Comparison of ENCODE assay signal across 22 cellular contexts in the genomic region with DNA sequence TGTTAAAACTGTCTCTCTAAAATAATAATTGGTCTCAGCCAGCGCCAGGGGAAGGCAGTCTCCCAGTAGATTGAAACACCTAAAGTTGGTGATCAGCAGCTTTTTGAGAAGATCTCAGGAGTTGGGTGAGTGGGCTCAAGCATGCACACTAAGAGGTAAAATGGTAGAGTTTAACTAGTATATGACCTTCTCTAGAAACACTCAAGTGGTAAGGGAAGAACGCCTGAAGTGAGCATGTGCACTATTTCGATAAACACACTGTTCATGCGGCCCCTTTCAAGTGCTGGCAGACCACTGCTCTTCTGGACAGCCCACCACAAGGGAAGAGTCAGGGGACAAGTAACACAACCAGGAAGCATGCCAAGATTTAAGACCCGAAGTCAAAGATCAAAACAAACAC.
DNase-seq lines count a peak whose midpoint lies in the region; TF ChIP-seq lines count a peak whose summit lies in the region.
"Had no signal": no experiment of that assay in that cellular context is flagged by ENCODE, and none has a peak within 500 bp of the region (broad histone marks: within the 10 kb centered on the region; RNA-seq: fewer than 3 reads in every experiment).

No MANE protein-coding gene starts in this region.

- no peaks in the 10 kb centered on the region for H3K27me3 Mint-ChIP-seq in nephron progenitor cell (ENCODE audit: low read depth, poor library complexity)
- H3K27me3 Mint-ChIP-seq: IgD-negative memory B cell had no signal

- no peaks in the 10 kb centered on the region for H3K9me2 ChIP-seq in OCI-LY1 (ENCODE audit: low read depth, low read length)

- no peaks in the 10 kb centered on the region for H4K20me1 ChIP-seq in OCI-LY1 (ENCODE audit: insufficient read depth, low read length)
- no peaks in the 10 kb centered on the region for H4K20me1 ChIP-seq in mammary epithelial cell (ENCODE audit: insufficient read depth, low read length)

- WGBS in mammary epithelial cell (ENCODE audit: low coverage, missing lambda C conversion rate): 25% methylated on average over 5 of the region's 5 CpGs

- H3K36me3 Mint-ChIP-seq in nephron progenitor cell (ENCODE audit: low read depth): no peaks in the 10 kb centered on the region
- H3K36me3 Mint-ChIP-seq: IgD-negative memory B cell had no signal

- H3K4me1 ChIP-seq in OCI-LY1 (ENCODE audit: insufficient read depth, low read length, severe bottlenecking) (peaks cover 13% of the 10 kb centered on the region), mammary epithelial cell (ENCODE audit: insufficient read depth, low read length) (no peaks in the 10 kb centered on the region)

- DNase-seq in NCI-H146 (lab: John Stamatoyannopoulos, UW) (peak; percentile 6), NCI-H146 treated with DMSO at 0.1 percent for 48 hours (lab: John Stamatoyannopoulos, UW; ENCODE audit: unreplicated experiment) (no peak), DMS79 treated with DMSO at 0.1 percent for 48 hours (lab: John Stamatoyannopoulos, UW) (peak; percentile 73), nephron progenitor cell (no peak), mammary epithelial cell (no peak), KG1 (lab: John Stamatoyannopoulos, UW) (no peak), glomerular visceral epithelial cell (ENCODE audit: extremely low spot score) (no peak)
- DNase-seq: 8988T, Calu3, HCEC 1CT, NCI-H1048, NCI-H1436 treated with DMSO at 0.1 percent for 48 hours, NCI-H2171 treated with DMSO at 0.1 percent for 48 hours, NCI-H446, NCI-H526, OCI-M1, SIG-M5 had no signal

- H3K9me3 Mint-ChIP-seq in nephron progenitor cell: no peaks in the 10 kb centered on the region

- no peak overlapping the region for H3K4me3 Mint-ChIP-seq in nephron progenitor cell
- H3K4me3 Mint-ChIP-seq: IgD-negative memory B cell; T-helper 1 cell treated with Interleukin-12 subunit alpha and Interleukin-12 subunit beta and Interleukin-4 antibody, amounts not matched to agents 30 μg/mL and 1 μg/mL, for 36 hours had no signal

- in situ Hi-C loops in mammary epithelial cell (cut with MboI; ENCODE audit: low sequenced_read_pairs in 2 of 2): no loop called here

- CTCF ChIA-PET in mammary epithelial cell (lab: Charles Lee; ENCODE audit: low non-redundant PET): no interaction called here

- H3K9ac ChIP-seq in OCI-LY1 (ENCODE audit: low read length) (no peak overlapping the region), mammary epithelial cell (ENCODE audit: insufficient read depth, low read length) (no peak overlapping the region)

- H3K36me3 ChIP-seq in OCI-LY1 (ENCODE audit: insufficient read depth, low read length) (no peaks in the 10 kb centered on the region), mammary epithelial cell (ENCODE audit: insufficient read depth, low read length) (no peaks in the 10 kb centered on the region)

- peaks cover 29% of the 10 kb centered on the region for H3K4me1 Mint-ChIP-seq in nephron progenitor cell
- H3K4me1 Mint-ChIP-seq: IgD-negative memory B cell had no signal

- H3F3A ChIP-seq in OCI-LY1 (ENCODE audit: insufficient read depth, low read length): no peaks in the 10 kb centered on the region

- intact Hi-C loops in mammary epithelial cell (cut with micrococcal nuclease): no loop called here

- H2AFZ ChIP-seq in OCI-LY1 (ENCODE audit: low read length) (peak overlapping the region; percentile 94; the same call in 1 of the 2 replicates), mammary epithelial cell (ENCODE audit: low read depth, low read length) (no peak overlapping the region)

- TF ChIP-seq CTCF in OCI-LY1 (IDR thresholded peaks at IDR 0.05; ENCODE audit: low read length): no peak
- TF ChIP-seq CTCF in nephron progenitor cell (IDR thresholded peaks at IDR 0.05): no peak
- no peak for TF ChIP-seq CTCF in mammary epithelial cell (conservative IDR thresholded peaks at IDR 0.05 in 1 of 2, IDR thresholded peaks at IDR 0.05 in 1 of 2; ENCODE audit: extremely low read depth in 1 of 2, insufficient read depth in 1 of 2, low read depth in 1 of 2, low read length in 2 of 2)

- H3K79me2 ChIP-seq in OCI-LY1 (ENCODE audit: insufficient read depth, low read length): no peaks in the 10 kb centered on the region
- no peaks in the 10 kb centered on the region for H3K79me2 ChIP-seq in mammary epithelial cell (ENCODE audit: insufficient read depth, low read length)

- H3K27ac ChIP-seq in OCI-LY1 (ENCODE audit: low read depth, low read length, poor library complexity, severe bottlenecking): peak overlapping the region; percentile 29
- H3K27ac ChIP-seq in mammary epithelial cell (ENCODE audit: insufficient read depth, low read depth, low read length): no peak overlapping the region
- H3K27ac ChIP-seq: HL-60, SK-N-MC had no signal

- no TSS peak for BruUV-seq in mammary epithelial cell (replicated peaks; lab: Mats Ljungman, UMichigan)

- H3K27me3 ChIP-seq in OCI-LY1 (ENCODE audit: insufficient read depth, low read length) (no peaks in the 10 kb centered on the region), mammary epithelial cell (ENCODE audit: insufficient read depth, low read length) (no peaks in the 10 kb centered on the region)

- H3K4me2 ChIP-seq in OCI-LY1 (ENCODE audit: low read length) (peak overlapping the region; percentile 38), mammary epithelial cell (ENCODE audit: insufficient read depth, low read depth, low read length) (no peak overlapping the region)

- dilution Hi-C loops in mammary epithelial cell (cut with HindIII; ENCODE audit: low sequenced_read_pairs): no loop called here

- H3K27ac Mint-ChIP-seq in nephron progenitor cell: peak overlapping the region; percentile 57
- H3K27ac Mint-ChIP-seq: IgD-negative memory B cell; T-helper 1 cell treated with Interleukin-12 subunit alpha and Interleukin-12 subunit beta and Interleukin-4 antibody, amounts not matched to agents 30 μg/mL and 1 μg/mL, for 36 hours had no signal

- H3K4me3 ChIP-seq in OCI-LY1 (ENCODE audit: low read depth, low read length, poor library complexity, severe bottlenecking): peak overlapping the region; percentile 11
- H3K4me3 ChIP-seq in mammary epithelial cell (replicated peaks in 1 of 3; ENCODE audit: insufficient read depth in 1 of 3, low read depth in 2 of 3, low read length in 3 of 3): no peak overlapping the region
- H3K4me3 ChIP-seq: SK-N-MC had no signal

- H3K9me3 ChIP-seq in OCI-LY1 (ENCODE audit: low read length) (no peaks in the 10 kb centered on the region), mammary epithelial cell (replicated peaks; ENCODE audit: insufficient read depth, low read length) (no peaks in the 10 kb centered on the region)

Comparison
In these comparisons a context has a peak if more than half of its experiments do, and no peak if none do; other contexts are left out.
1. DNase-seq: peak in NCI-H146 (single experiment) and DMS79 treated with DMSO at 0.1 percent for 48 hours (single experiment); none in NCI-H146 treated with DMSO at 0.1 percent for 48 hours (single experiment), nephron progenitor cell (single experiment), mammary epithelial cell (single experiment), KG1 (single experiment) and glomerular visceral epithelial cell (single experiment).